In genomic region chr2:174365583-174365982, GRCh38 we compare ENCODE assay signal across 29 cellular contexts. TPM values are rescaled to one million over a fixed set of nuclear protein-coding genes. Genes with fewer than 3 reads are reported as not detected.
"Had no signal": no experiment of that assay in that cellular context is flagged by ENCODE, and none has a peak within 500 bp of the region (broad histone marks: within the 10 kb centered on the region; RNA-seq: fewer than 3 reads in every experiment).

No MANE protein-coding gene starts in this region.

- H3K27ac Mint-ChIP-seq: activated B cell treated with CpG ODN at 0.5 μM for 24 hours; activated CD4-positive, alpha-beta T cell treated with anti-CD3 and anti-CD28 coated beads, Interleukin-2, amount 10 ng/mL, durations not matched to agents 24 days and 14 days; activated CD8-positive, alpha-beta memory T cell treated with anti-CD3 and anti-CD28 coated beads, Interleukin-2, amount 10 ng/mL, durations not matched to agents 7 days and 5 days; activated naive CD4-positive, alpha-beta T cell treated with anti-CD3 and anti-CD28 coated beads for 36 hours; activated naive CD8-positive, alpha-beta T cell treated with anti-CD3 and anti-CD28 coated beads for 36 hours; activated T-helper 17 cell treated with anti-CD3 and anti-CD28 coated beads, Interleukin-2, amount 50 U/mL, for 72 hours; T-helper 17 cell had no signal

- ATAC-seq: activated CD8-positive, alpha-beta memory T cell treated with anti-CD3 and anti-CD28 coated beads, Interleukin-2, amount 10 ng/mL, durations not matched to agents 7 days and 5 days; activated T-cell treated with anti-CD3 and anti-CD28 coated beads, Interleukin-2, amount 50 U/mL, for 4 hours; activated T-helper 17 cell treated with anti-CD3 and anti-CD28 coated beads, Interleukin-2, amount 50 U/mL, for 72 hours; body of pancreas; T-helper 17 cell had no signal

- H3K27me3 Mint-ChIP-seq: activated B cell treated with CpG ODN at 0.5 μM for 24 hours; activated CD4-positive, alpha-beta T cell treated with anti-CD3 and anti-CD28 coated beads, Interleukin-2, amount 10 ng/mL, durations not matched to agents 24 days and 14 days; activated CD8-positive, alpha-beta memory T cell treated with anti-CD3 and anti-CD28 coated beads, Interleukin-2, amount 10 ng/mL, durations not matched to agents 7 days and 5 days; activated naive CD8-positive, alpha-beta T cell treated with anti-CD3 and anti-CD28 coated beads for 36 hours; activated T-helper 17 cell treated with anti-CD3 and anti-CD28 coated beads, Interleukin-2, amount 50 U/mL, for 72 hours; central memory CD8-positive, alpha-beta T cell; T-helper 17 cell had no signal

- H3K4me3 Mint-ChIP-seq: activated B cell treated with CpG ODN at 0.5 μM for 24 hours; activated CD4-positive, alpha-beta T cell treated with anti-CD3 and anti-CD28 coated beads, Interleukin-2, amount 10 ng/mL, durations not matched to agents 24 days and 14 days; activated CD8-positive, alpha-beta memory T cell treated with anti-CD3 and anti-CD28 coated beads, Interleukin-2, amount 10 ng/mL, durations not matched to agents 7 days and 5 days; activated naive CD4-positive, alpha-beta T cell treated with anti-CD3 and anti-CD28 coated beads for 36 hours; activated naive CD8-positive, alpha-beta T cell treated with anti-CD3 and anti-CD28 coated beads for 36 hours; activated T-cell treated with anti-CD3 and anti-CD28 coated beads, Interleukin-2, amount 50 U/mL, for 4 hours; activated T-helper 17 cell treated with anti-CD3 and anti-CD28 coated beads, Interleukin-2, amount 50 U/mL, for 72 hours; central memory CD8-positive, alpha-beta T cell; T-helper 17 cell had no signal

- H3K4me1 ChIP-seq: body of pancreas had no signal

- H3K27ac ChIP-seq: body of pancreas had no signal

- H3K4me1 Mint-ChIP-seq: activated B cell treated with CpG ODN at 0.5 μM for 24 hours; activated CD8-positive, alpha-beta memory T cell treated with anti-CD3 and anti-CD28 coated beads, Interleukin-2, amount 10 ng/mL, durations not matched to agents 7 days and 5 days; activated naive CD8-positive, alpha-beta T cell treated with anti-CD3 and anti-CD28 coated beads for 36 hours had no signal

- H3K27me3 ChIP-seq: body of pancreas had no signal

- H3K9me3 Mint-ChIP-seq: activated T-helper 17 cell treated with anti-CD3 and anti-CD28 coated beads, Interleukin-2, amount 50 U/mL, for 72 hours had no signal

- DNase-seq: activated B cell treated with CpG ODN at 0.5 μM for 24 hours; activated CD4-positive, alpha-beta T cell treated with anti-CD3 and anti-CD28 coated beads for 1 hour; activated CD4-positive, alpha-beta T cell treated with anti-CD3 and anti-CD28 coated beads, Interleukin-2, amount 10 ng/mL, durations not matched to agents 24 days and 14 days; activated CD4-positive, alpha-beta T cell treated with anti-CD3 and anti-CD28 coated beads, Interleukin-2, amount 50 U/mL, for 48 hours; activated CD8-positive, alpha-beta memory T cell treated with anti-CD3 and anti-CD28 coated beads, Interleukin-2, amount 10 ng/mL, durations not matched to agents 7 days and 5 days; activated gamma-delta T cell; activated naive CD4-positive, alpha-beta T cell treated with anti-CD3 and anti-CD28 coated beads for 36 hours; activated naive CD8-positive, alpha-beta T cell treated with anti-CD3 and anti-CD28 coated beads for 36 hours; activated T-cell treated with anti-CD3 and anti-CD28 coated beads, Interleukin-2, amount 50 U/mL, for 4 hours; body of pancreas; Kasumi-1; NCI-H1048; NCI-H146; NCI-H187 treated with DMSO at 0.1 percent for 48 hours; NCI-H2081 treated with DMSO at 0.1 percent for 48 hours; NCI-H2171 treated with DMSO at 0.1 percent for 48 hours; NCI-H226; NCI-H526; NCI-H774; SIG-M5; T-helper 17 cell; T-helper 9 cell had no signal

- H3K4me3 ChIP-seq: body of pancreas had no signal

- FAIRE-seq: colon had no signal

RNA-seq across cellular contexts. Expression of gene SP9, which starts 30.8 kb away (rescaled TPM):
- total RNA-seq: activated B cell treated with CpG ODN at 0.5 μM for 24 hours; activated CD4-positive, alpha-beta T cell treated with anti-CD3 and anti-CD28 coated beads, Interleukin-2, amount 10 ng/mL, durations not matched to agents 24 days and 14 days; activated CD8-positive, alpha-beta memory T cell treated with anti-CD3 and anti-CD28 coated beads, Interleukin-2, amount 10 ng/mL, durations not matched to agents 7 days and 5 days; activated naive CD4-positive, alpha-beta T cell treated with anti-CD3 and anti-CD28 coated beads for 36 hours; activated naive CD8-positive, alpha-beta T cell treated with anti-CD3 and anti-CD28 coated beads for 36 hours; activated T-cell treated with anti-CD3 and anti-CD28 coated beads, Interleukin-2, amount 50 U/mL, for 4 hours; activated T-helper 17 cell treated with anti-CD3 and anti-CD28 coated beads, Interleukin-2, amount 50 U/mL, for 72 hours; body of pancreas; NCI-H460; OCI-LY7; RPMI7951; T-helper 17 cell had no signal
- polyA plus RNA-seq: adipose tissue had no signal
